1 cellular context compared by ENCODE assay signal in the genomic region with DNA sequence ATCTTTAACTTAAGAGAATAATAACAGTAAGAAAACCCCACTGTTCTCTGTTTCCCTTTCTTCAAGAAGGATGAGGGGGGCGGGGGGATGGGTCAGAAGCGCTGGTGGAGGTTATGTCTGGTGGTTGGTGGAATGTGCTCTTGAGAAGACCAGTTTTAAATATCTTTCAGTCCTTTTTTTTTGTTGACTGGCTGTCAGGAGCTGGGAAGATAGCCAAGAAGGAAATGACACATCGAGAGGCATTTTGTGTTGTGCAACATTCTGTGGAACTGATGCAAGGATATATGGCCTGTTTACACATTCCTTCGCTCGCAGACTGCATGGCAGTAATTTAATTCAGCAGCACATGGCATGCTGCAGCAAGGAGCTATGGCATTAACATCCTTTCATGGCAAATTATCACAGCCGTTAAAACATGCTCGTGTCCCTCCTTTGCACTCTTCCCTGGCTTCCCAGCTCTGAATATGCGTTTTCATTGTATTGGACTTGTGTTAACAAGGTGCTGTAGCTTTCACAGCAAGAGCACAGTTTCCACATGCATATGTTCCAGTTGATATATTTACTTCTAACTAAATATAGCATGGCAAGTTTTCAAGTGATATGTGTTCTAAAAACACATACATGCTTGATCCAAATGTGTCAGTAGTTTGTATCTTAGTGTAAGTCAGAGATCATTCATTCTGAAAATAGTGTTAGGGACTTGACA.
TF ChIP-seq lines count a peak whose summit lies in the region.

No MANE protein-coding gene starts in this region.

TF ChIP-seq in K562, 482 proteins besides CTCF, POLR2A, EP300 and RAD21 (continued from another document and continues in another):
- TF ChIP-seq, protein P1, sequence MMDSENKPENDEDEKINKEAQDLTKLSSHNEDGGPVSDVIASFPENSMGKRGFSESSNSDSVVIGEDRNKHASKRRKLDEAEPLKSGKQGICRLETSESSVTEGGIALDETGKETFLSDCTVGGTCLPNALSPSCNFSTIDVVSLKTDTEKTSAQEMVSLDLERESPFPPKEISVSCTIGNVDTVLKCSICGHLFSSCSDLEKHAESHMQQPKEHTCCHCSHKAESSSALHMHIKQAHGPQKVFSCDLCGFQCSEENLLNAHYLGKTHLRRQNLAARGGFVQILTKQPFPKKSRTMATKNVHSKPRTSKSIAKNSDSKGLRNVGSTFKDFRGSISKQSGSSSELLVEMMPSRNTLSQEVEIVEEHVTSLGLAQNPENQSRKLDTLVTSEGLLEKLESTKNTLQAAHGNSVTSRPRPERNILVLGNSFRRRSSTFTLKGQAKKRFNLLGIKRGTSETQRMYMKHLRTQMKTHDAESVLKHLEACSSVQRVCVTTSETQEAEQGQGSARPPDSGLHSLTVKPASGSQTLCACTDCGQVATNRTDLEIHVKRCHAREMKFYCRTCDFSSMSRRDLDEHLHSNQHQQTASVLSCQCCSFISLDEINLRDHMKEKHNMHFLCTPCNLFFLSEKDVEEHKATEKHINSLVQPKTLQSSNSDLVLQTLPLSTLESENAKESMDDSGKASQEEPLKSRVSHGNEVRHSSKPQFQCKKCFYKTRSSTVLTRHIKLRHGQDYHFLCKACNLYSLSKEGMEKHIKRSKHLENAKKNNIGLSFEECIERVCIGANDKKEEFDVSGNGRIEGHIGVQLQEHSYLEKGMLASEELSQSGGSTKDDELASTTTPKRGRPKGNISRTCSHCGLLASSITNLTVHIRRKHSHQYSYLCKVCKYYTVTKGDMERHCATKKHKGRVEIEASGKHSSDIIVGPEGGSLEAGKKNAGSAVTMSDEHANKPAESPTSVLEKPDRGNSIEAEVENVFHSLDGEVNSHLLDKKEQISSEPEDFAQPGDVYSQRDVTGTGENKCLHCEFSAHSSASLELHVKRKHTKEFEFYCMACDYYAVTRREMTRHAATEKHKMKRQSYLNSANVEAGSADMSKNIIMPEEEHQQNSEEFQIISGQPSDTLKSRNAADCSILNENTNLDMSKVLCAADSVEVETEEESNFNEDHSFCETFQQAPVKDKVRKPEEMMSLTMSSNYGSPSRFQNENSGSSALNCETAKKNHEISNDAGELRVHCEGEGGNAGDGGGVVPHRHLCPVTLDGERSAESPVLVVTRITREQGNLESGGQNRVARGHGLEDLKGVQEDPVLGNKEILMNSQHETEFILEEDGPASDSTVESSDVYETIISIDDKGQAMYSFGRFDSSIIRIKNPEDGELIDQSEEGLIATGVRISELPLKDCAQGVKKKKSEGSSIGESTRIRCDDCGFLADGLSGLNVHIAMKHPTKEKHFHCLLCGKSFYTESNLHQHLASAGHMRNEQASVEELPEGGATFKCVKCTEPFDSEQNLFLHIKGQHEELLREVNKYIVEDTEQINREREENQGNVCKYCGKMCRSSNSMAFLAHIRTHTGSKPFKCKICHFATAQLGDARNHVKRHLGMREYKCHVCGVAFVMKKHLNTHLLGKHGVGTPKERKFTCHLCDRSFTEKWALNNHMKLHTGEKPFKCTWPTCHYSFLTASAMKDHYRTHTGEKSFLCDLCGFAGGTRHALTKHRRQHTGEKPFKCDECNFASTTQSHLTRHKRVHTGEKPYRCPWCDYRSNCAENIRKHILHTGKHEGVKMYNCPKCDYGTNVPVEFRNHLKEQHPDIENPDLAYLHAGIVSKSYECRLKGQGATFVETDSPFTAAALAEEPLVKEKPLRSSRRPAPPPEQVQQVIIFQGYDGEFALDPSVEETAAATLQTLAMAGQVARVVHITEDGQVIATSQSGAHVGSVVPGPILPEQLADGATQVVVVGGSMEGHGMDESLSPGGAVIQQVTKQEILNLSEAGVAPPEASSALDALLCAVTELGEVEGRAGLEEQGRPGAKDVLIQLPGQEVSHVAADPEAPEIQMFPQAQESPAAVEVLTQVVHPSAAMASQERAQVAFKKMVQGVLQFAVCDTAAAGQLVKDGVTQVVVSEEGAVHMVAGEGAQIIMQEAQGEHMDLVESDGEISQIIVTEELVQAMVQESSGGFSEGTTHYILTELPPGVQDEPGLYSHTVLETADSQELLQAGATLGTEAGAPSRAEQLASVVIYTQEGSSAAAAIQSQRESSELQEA (IDR thresholded peaks at IDR 0.05; ENCODE audit: low read depth) = no peak
- TF ChIP-seq, protein P2, sequence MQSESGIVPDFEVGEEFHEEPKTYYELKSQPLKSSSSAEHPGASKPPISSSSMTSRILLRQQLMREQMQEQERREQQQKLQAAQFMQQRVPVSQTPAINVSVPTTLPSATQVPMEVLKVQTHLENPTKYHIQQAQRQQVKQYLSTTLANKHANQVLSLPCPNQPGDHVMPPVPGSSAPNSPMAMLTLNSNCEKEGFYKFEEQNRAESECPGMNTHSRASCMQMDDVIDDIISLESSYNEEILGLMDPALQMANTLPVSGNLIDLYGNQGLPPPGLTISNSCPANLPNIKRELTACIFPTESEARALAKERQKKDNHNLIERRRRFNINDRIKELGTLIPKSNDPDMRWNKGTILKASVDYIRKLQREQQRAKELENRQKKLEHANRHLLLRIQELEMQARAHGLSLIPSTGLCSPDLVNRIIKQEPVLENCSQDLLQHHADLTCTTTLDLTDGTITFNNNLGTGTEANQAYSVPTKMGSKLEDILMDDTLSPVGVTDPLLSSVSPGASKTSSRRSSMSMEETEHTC (IDR thresholded peaks at IDR 0.05) = peak; percentile 76
- TF ChIP-seq SIN3B (IDR thresholded peaks at IDR 0.05; ENCODE audit: low read depth) (no peak), CBX1 (IDR thresholded peaks at IDR 0.05; ENCODE audit: low read depth) (no peak), SMAD1 (IDR thresholded peaks at IDR 0.05; ENCODE audit: low read depth, low read length, partially characterized antibody) (peak; percentile 93), RBFOX2 (IDR thresholded peaks at IDR 0.05; ENCODE audit: low read depth, low read length) (peak; percentile 62), PCBP1 (IDR thresholded peaks at IDR 0.05; ENCODE audit: low read depth, low read length, poor library complexity, severe bottlenecking) (no peak), CXXC5 (CRISPR knock-in tag; IDR thresholded peaks at IDR 0.05) (peak; percentile 75), TEAD2 (tag; IDR thresholded peaks at IDR 0.05) (peak; percentile 97), ZNF785 (CRISPR knock-in tag; IDR thresholded peaks at IDR 0.05) (no peak), RFX5 (IDR thresholded peaks at IDR 0.05; ENCODE audit: low read depth, low read length) (no peak), TAF1 (IDR thresholded peaks at IDR 0.05; ENCODE audit: control insufficient read depth, extremely low read depth, insufficient read depth, low read length, severe bottlenecking) (peak; percentile 34), GTF2F1 (IDR thresholded peaks at IDR 0.05; ENCODE audit: low read depth, low read length) (no peak), KLF16 (IDR thresholded peaks at IDR 0.05) (peak; percentile 48; the same call in 1 of the 2 replicates), ZNF586 (CRISPR knock-in tag; conservative IDR thresholded peaks at IDR 0.05) (0 out of 2 replicates have a peak, but pooled peaks have one; percentile 40), ELF4 (CRISPR knock-in tag; IDR thresholded peaks at IDR 0.05) (no peak; the same call in 1 of the 2 replicates), CREM (IDR thresholded peaks at IDR 0.05; ENCODE audit: low read depth) (peak; percentile 86), CBX2 (IDR thresholded peaks at IDR 0.05; ENCODE audit: insufficient read depth, low read length, poor library complexity, severe bottlenecking) (no peak), KAT7 (CRISPR knock-in tag; IDR thresholded peaks at IDR 0.05; ENCODE audit: borderline replicate concordance) (no peak), PTBP1 (IDR thresholded peaks at IDR 0.05; ENCODE audit: low read depth, low read length) (no peak), ZEB2 (IDR thresholded peaks at IDR 0.05) (peak; percentile 61; the same call in 1 of the 2 replicates)
- TF ChIP-seq, protein P3, sequence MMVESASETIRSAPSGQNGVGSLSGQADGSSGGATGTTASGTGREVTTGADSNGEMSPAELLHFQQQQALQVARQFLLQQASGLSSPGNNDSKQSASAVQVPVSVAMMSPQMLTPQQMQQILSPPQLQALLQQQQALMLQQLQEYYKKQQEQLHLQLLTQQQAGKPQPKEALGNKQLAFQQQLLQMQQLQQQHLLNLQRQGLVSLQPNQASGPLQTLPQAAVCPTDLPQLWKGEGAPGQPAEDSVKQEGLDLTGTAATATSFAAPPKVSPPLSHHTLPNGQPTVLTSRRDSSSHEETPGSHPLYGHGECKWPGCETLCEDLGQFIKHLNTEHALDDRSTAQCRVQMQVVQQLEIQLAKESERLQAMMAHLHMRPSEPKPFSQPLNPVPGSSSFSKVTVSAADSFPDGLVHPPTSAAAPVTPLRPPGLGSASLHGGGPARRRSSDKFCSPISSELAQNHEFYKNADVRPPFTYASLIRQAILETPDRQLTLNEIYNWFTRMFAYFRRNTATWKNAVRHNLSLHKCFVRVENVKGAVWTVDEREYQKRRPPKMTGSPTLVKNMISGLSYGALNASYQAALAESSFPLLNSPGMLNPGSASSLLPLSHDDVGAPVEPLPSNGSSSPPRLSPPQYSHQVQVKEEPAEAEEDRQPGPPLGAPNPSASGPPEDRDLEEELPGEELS (CRISPR knock-in tag; IDR thresholded peaks at IDR 0.05; ENCODE audit: borderline replicate concordance) = no peak
- TF ChIP-seq, protein P4, sequence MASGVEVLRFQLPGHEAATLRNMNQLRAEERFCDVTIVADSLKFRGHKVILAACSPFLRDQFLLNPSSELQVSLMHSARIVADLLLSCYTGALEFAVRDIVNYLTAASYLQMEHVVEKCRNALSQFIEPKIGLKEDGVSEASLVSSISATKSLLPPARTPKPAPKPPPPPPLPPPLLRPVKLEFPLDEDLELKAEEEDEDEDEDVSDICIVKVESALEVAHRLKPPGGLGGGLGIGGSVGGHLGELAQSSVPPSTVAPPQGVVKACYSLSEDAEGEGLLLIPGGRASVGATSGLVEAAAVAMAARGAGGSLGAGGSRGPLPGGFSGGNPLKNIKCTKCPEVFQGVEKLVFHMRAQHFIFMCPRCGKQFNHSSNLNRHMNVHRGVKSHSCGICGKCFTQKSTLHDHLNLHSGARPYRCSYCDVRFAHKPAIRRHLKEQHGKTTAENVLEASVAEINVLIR (CRISPR knock-in tag; IDR thresholded peaks at IDR 0.05) = no peak
- TF ChIP-seq, protein P5, sequence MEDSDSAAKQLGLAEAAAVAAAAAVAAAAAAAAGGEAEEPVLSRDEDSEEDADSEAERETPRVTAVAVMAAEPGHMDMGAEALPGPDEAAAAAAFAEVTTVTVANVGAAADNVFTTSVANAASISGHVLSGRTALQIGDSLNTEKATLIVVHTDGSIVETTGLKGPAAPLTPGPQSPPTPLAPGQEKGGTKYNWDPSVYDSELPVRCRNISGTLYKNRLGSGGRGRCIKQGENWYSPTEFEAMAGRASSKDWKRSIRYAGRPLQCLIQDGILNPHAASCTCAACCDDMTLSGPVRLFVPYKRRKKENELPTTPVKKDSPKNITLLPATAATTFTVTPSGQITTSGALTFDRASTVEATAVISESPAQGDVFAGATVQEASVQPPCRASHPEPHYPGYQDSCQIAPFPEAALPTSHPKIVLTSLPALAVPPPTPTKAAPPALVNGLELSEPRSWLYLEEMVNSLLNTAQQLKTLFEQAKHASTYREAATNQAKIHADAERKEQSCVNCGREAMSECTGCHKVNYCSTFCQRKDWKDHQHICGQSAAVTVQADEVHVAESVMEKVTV (CRISPR knock-in tag; IDR thresholded peaks at IDR 0.05) = 0 out of 2 replicates have a peak, but pooled peaks have one; percentile 6
- TF ChIP-seq, protein P6, sequence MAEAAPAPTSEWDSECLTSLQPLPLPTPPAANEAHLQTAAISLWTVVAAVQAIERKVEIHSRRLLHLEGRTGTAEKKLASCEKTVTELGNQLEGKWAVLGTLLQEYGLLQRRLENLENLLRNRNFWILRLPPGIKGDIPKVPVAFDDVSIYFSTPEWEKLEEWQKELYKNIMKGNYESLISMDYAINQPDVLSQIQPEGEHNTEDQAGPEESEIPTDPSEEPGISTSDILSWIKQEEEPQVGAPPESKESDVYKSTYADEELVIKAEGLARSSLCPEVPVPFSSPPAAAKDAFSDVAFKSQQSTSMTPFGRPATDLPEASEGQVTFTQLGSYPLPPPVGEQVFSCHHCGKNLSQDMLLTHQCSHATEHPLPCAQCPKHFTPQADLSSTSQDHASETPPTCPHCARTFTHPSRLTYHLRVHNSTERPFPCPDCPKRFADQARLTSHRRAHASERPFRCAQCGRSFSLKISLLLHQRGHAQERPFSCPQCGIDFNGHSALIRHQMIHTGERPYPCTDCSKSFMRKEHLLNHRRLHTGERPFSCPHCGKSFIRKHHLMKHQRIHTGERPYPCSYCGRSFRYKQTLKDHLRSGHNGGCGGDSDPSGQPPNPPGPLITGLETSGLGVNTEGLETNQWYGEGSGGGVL (CRISPR knock-in tag; IDR thresholded peaks at IDR 0.05) = no peak
- TF ChIP-seq, protein P7, sequence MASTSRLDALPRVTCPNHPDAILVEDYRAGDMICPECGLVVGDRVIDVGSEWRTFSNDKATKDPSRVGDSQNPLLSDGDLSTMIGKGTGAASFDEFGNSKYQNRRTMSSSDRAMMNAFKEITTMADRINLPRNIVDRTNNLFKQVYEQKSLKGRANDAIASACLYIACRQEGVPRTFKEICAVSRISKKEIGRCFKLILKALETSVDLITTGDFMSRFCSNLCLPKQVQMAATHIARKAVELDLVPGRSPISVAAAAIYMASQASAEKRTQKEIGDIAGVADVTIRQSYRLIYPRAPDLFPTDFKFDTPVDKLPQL (IDR thresholded peaks at IDR 0.05; ENCODE audit: extremely low read depth, insufficient read length) = no peak
- TF ChIP-seq, protein P8, sequence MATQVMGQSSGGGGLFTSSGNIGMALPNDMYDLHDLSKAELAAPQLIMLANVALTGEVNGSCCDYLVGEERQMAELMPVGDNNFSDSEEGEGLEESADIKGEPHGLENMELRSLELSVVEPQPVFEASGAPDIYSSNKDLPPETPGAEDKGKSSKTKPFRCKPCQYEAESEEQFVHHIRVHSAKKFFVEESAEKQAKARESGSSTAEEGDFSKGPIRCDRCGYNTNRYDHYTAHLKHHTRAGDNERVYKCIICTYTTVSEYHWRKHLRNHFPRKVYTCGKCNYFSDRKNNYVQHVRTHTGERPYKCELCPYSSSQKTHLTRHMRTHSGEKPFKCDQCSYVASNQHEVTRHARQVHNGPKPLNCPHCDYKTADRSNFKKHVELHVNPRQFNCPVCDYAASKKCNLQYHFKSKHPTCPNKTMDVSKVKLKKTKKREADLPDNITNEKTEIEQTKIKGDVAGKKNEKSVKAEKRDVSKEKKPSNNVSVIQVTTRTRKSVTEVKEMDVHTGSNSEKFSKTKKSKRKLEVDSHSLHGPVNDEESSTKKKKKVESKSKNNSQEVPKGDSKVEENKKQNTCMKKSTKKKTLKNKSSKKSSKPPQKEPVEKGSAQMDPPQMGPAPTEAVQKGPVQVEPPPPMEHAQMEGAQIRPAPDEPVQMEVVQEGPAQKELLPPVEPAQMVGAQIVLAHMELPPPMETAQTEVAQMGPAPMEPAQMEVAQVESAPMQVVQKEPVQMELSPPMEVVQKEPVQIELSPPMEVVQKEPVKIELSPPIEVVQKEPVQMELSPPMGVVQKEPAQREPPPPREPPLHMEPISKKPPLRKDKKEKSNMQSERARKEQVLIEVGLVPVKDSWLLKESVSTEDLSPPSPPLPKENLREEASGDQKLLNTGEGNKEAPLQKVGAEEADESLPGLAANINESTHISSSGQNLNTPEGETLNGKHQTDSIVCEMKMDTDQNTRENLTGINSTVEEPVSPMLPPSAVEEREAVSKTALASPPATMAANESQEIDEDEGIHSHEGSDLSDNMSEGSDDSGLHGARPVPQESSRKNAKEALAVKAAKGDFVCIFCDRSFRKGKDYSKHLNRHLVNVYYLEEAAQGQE (CRISPR knock-in tag; IDR thresholded peaks at IDR 0.05; ENCODE audit: low read depth) = no peak
- TF ChIP-seq, protein P9, sequence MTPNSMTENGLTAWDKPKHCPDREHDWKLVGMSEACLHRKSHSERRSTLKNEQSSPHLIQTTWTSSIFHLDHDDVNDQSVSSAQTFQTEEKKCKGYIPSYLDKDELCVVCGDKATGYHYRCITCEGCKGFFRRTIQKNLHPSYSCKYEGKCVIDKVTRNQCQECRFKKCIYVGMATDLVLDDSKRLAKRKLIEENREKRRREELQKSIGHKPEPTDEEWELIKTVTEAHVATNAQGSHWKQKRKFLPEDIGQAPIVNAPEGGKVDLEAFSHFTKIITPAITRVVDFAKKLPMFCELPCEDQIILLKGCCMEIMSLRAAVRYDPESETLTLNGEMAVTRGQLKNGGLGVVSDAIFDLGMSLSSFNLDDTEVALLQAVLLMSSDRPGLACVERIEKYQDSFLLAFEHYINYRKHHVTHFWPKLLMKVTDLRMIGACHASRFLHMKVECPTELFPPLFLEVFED (CRISPR knock-in tag; conservative IDR thresholded peaks at IDR 0.05) = no peak; the same call in 1 of the 2 replicates
